8 cellular contexts compared by ENCODE assay signal in the genomic region with DNA sequence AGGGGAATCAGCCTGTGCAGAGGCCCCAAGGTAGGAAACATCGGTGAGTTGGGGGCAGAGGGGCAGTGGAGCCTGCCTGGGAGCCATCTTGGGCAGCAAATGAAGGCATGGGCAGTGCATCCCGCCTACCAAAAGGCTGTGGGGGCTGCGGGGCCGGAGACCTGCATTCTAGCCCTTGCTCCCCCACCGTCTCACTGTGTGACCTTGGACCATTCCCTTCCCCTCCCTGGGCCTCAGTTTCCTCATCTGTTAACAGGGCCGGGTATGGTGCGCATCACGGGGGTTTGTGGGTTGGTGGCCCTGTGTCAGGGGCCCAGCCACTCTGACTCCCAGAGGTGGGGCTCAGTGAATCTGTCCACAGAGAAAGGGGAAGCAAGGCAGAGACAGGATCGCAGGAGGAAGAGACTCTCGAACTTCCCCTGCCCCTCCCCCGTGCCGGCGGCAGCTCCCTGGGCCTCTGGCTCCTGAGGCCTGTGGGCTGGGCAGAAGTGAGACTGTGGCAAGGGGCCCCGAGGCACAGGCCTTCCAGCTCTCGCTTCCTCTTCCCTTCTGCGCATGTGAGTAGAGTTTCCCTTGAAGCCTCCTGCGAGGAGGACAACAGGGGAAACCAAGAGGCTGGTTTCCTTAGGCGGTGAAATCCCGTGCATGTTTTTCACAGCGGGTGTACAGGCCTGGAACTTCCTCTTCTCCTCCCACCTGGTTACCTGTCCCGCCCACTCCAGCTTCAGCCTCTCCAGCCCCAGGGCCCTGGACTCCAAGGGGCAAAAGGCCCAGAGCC. TPM values are rescaled to one million over a fixed set of nuclear protein-coding genes. Genes with fewer than 3 reads are reported as not detected.
A peak's percentile ranks its signal among the peaks of the same experiment; 100 is the strongest.
DNase-seq lines count a peak whose midpoint lies in the region; ATAC-seq, FAIRE-seq and TF ChIP-seq lines count a peak whose summit lies in the region.

No MANE protein-coding gene starts in this region.

- DNase-seq in GM12892 (ENCODE audit: insufficient read length) = peak; percentile 81
- peak; percentile 100 for DNase-seq in NOMO-1 treated with DMSO at 0.1 percent for 48 hours (lab: John Stamatoyannopoulos, UW; ENCODE audit: unreplicated experiment)
- peak; percentile 32 for DNase-seq in activated T-cell treated with anti-CD3 and anti-CD28 coated beads, Interleukin-2, amount 50 U/mL, for 4 hours
- DNase-seq in right atrium auricular region (ENCODE audit: low spot score) = no peak
- peak; percentile 91 for DNase-seq in stimulated activated CD4-positive, alpha-beta T cell treated with anti-CD3 and anti-CD28 coated beads, Interleukin-15, amount 100 ng/mL, for 24 hours
- DNase-seq in WERI-Rb-1 = no peak
- DNase-seq in NCI-H748 treated with DMSO at 0.1 percent for 48 hours (lab: John Stamatoyannopoulos, UW) = no peak

- no peak for TF ChIP-seq CTCF in right atrium auricular region (IDR thresholded peaks at IDR 0.05)
- TF ChIP-seq CTCF in WERI-Rb-1 (IDR thresholded peaks at IDR 0.05; ENCODE audit: low read depth, low read length) = no peak

- H3K36me3 ChIP-seq in right atrium auricular region = no peaks in the 10 kb centered on the region
- H3K36me3 ChIP-seq in WERI-Rb-1 = no peaks in the 10 kb centered on the region

- no peaks in the 10 kb centered on the region for H3K9me3 Mint-ChIP-seq in activated T-cell treated with anti-CD3 and anti-CD28 coated beads, Interleukin-2, amount 50 U/mL, for 4 hours

- H3K9me3 ChIP-seq in right atrium auricular region (no peaks in the 10 kb centered on the region), WERI-Rb-1 (ENCODE audit: severe bottlenecking) (no peaks in the 10 kb centered on the region)

- TF ChIP-seq POLR2A in GM12892 (IDR thresholded peaks at IDR 0.05; ENCODE audit: low read depth, low read length) = peak; percentile 74; the same call in 1 of the 2 replicates

- peak overlapping the region; percentile 13 for H3K4me3 Mint-ChIP-seq in activated T-cell treated with anti-CD3 and anti-CD28 coated beads, Interleukin-2, amount 50 U/mL, for 4 hours

- H3K27me3 Mint-ChIP-seq in activated T-cell treated with anti-CD3 and anti-CD28 coated beads, Interleukin-2, amount 50 U/mL, for 4 hours (ENCODE audit: low read depth) = no peaks in the 10 kb centered on the region

- peaks cover 0 to 56% of the 10 kb centered on the region in 2 donors for H3K4me1 ChIP-seq in right atrium auricular region

- H3K27ac ChIP-seq in right atrium auricular region = peak overlapping the region; percentile 17 to 31
- H3K27ac ChIP-seq in WERI-Rb-1 = no peak overlapping the region

- H3K27me3 ChIP-seq in right atrium auricular region = no peaks in the 10 kb centered on the region
- H3K27me3 ChIP-seq in WERI-Rb-1 (ENCODE audit: insufficient read depth, low read depth, severe bottlenecking) = no peaks in the 10 kb centered on the region

- H3K4me1 Mint-ChIP-seq in activated T-cell treated with anti-CD3 and anti-CD28 coated beads, Interleukin-2, amount 50 U/mL, for 4 hours (ENCODE audit: low read depth) = peaks cover 51% of the 10 kb centered on the region

- no peaks in the 10 kb centered on the region for H3K36me3 Mint-ChIP-seq in activated T-cell treated with anti-CD3 and anti-CD28 coated beads, Interleukin-2, amount 50 U/mL, for 4 hours (ENCODE audit: insufficient read depth)

- H3K4me3 ChIP-seq in right atrium auricular region (no peak overlapping the region), WERI-Rb-1 (ENCODE audit: low read depth, low read length) (no peak overlapping the region)

- peak; percentile 93 for FAIRE-seq in GM12892 (lab: Jason Lieb, UNC)

- ATAC-seq in HG02642 (IDR thresholded peaks at IDR 0.05; ENCODE audit: poor library complexity, unreplicated experiment) = peak; percentile 89
- peak; percentile 93 to 97 for ATAC-seq in activated T-cell treated with anti-CD3 and anti-CD28 coated beads, Interleukin-2, amount 50 U/mL, for 4 hours

RNA-seq across cellular contexts. Expression of gene IDH2, which starts 42.9 kb away (rescaled TPM):
- 147 TPM for polyA plus RNA-seq in GM12892 (2012; ENCODE audit: missing spikeins)
- 10 to 100 TPM; 32.8 to 45.1 (median 43.3) TPM for total RNA-seq in activated T-cell treated with anti-CD3 and anti-CD28 coated beads, Interleukin-2, amount 50 U/mL, for 4 hours
- 100 to 1,000 TPM; 119 to 249 TPM for total RNA-seq in right atrium auricular region

RNA-seq across cellular contexts. Expression of gene ZNF710, which starts 58.3 kb away (rescaled TPM):
- 9.0 TPM for polyA plus RNA-seq in GM12892 (2012; ENCODE audit: missing spikeins)
- total RNA-seq in activated T-cell treated with anti-CD3 and anti-CD28 coated beads, Interleukin-2, amount 50 U/mL, for 4 hours = 10 to 100 TPM; 21.7 to 28.2 (median 25.0) TPM
- total RNA-seq in right atrium auricular region = 1 to 10 TPM; 3.4 to 5.2 TPM

Comparison
In these comparisons a context has a peak if more than half of its experiments do, and no peak if none do; other contexts are left out.
1. DNase-seq: peak in GM12892 (single experiment), NOMO-1 treated with DMSO at 0.1 percent for 48 hours (single experiment), activated T-cell treated with anti-CD3 and anti-CD28 coated beads, Interleukin-2, amount 50 U/mL, for 4 hours (single experiment) and stimulated activated CD4-positive, alpha-beta T cell treated with anti-CD3 and anti-CD28 coated beads, Interleukin-15, amount 100 ng/mL, for 24 hours (single experiment); none in right atrium auricular region (single experiment), WERI-Rb-1 (single experiment) and NCI-H748 treated with DMSO at 0.1 percent for 48 hours (single experiment).